In the genomic region with DNA sequence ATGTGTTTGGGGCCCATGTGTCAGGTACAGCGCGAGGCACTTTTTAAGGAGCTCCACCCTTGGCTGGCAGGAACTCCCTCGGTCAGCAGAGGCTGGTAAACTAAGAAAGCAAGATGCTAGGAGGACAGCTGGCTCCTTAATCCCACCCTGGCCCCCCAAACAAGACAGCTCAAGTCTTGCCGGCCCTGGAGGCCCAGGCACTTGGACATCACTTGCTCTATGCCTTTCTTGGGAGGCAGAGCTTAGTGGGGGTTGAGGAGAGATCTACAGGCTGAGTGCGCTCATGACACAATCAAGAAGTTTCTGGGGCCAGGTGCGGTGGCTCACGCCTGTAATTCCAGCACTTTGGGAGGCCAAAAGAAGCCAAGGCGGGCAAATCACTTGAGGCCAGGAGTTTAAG, we compare ENCODE assay signal across 14 cellular contexts.
DNase-seq lines count a peak whose midpoint lies in the region; ATAC-seq and TF ChIP-seq lines count a peak whose summit lies in the region.
"Had no signal": no experiment of that assay in that cellular context is flagged by ENCODE, and none has a peak within 500 bp of the region (broad histone marks: within the 10 kb centered on the region; RNA-seq: fewer than 3 reads in every experiment).

No MANE protein-coding gene starts in this region.

- H3K9ac ChIP-seq in OCI-LY3 (ENCODE audit: low read length) = peak overlapping the region; percentile 53; the same call in 1 of the 2 replicates

- H3K79me2 ChIP-seq in OCI-LY3 (ENCODE audit: low read length) = peaks cover 39% of the 10 kb centered on the region

- peak overlapping the region; percentile 84 to 97 (median 93) for H3K27ac Mint-ChIP-seq in CD8-positive, alpha-beta memory T cell
- H3K27ac Mint-ChIP-seq in effector memory CD8-positive, alpha-beta T cell = peak overlapping the region; percentile 93 to 100

- H3K27ac ChIP-seq in CD8-positive, alpha-beta memory T cell (ENCODE audit: low read depth, low read length) = no peak overlapping the region
- H3K27ac ChIP-seq in OCI-LY3 (ENCODE audit: low read length) = peak overlapping the region; percentile 82
- peak overlapping the region; percentile 96 to 100 (median 99) for H3K27ac ChIP-seq in gastrocnemius medialis
- H3K27ac ChIP-seq: WERI-Rb-1 had no signal

- H3K27me3 ChIP-seq in CD8-positive, alpha-beta memory T cell (ENCODE audit: insufficient read depth, low read length, poor library complexity, severe bottlenecking) = no peaks in the 10 kb centered on the region
- H3K27me3 ChIP-seq in OCI-LY3 (ENCODE audit: low read depth, low read length) (no peaks in the 10 kb centered on the region), gastrocnemius medialis (no peaks in the 10 kb centered on the region)
- H3K27me3 ChIP-seq: MG63 had no signal

- H3K27me3 Mint-ChIP-seq in CD8-positive, alpha-beta memory T cell = peaks cover 0 to 3% of the 10 kb centered on the region in 2 donors
- H3K27me3 Mint-ChIP-seq in effector memory CD8-positive, alpha-beta T cell = no peaks in the 10 kb centered on the region

- peaks cover 10% of the 10 kb centered on the region for H3K36me3 ChIP-seq in CD8-positive, alpha-beta memory T cell (ENCODE audit: insufficient read depth, low read length)
- H3K36me3 ChIP-seq in OCI-LY3 (replicated peaks; ENCODE audit: low read depth, low read length) (peaks cover 4% of the 10 kb centered on the region), gastrocnemius medialis (no peaks in the 10 kb centered on the region)

- no peak overlapping the region for H2AFZ ChIP-seq in OCI-LY3 (ENCODE audit: low read depth, low read length)

- intact Hi-C loops in gastrocnemius medialis (cut with DNase I; ENCODE audit: low total_unique reads) = no loop called here

- no peak for DNase-seq in CD8-positive, alpha-beta memory T cell
- no peak for DNase-seq in effector memory CD8-positive, alpha-beta T cell
- DNase-seq in gastrocnemius medialis (no peak), DMS53 treated with DMSO at 0.1 percent for 48 hours (lab: John Stamatoyannopoulos, UW; ENCODE audit: unreplicated experiment) (no peak), NCI-H1092 treated with DMSO at 0.1 percent for 48 hours (lab: John Stamatoyannopoulos, UW) (no peak)
- DNase-seq: caudate nucleus; H7; MG63; stimulated activated CD4-positive, alpha-beta T cell treated with anti-CD3 and anti-CD28 coated beads, Interleukin-4, amount 100 ng/mL, for 1 hour; stimulated activated naive CD4-positive, alpha-beta T cell; WERI-Rb-1 had no signal

- no peak overlapping the region for H3K4me3 ChIP-seq in CD8-positive, alpha-beta memory T cell (ENCODE audit: low read length)
- H3K4me3 ChIP-seq in OCI-LY3 (ENCODE audit: low read length) (peak overlapping the region; percentile 67; the same call in 1 of the 2 replicates), gastrocnemius medialis (no peak overlapping the region)
- H3K4me3 ChIP-seq: MG63 had no signal

- no peaks in the 10 kb centered on the region for H4K20me1 ChIP-seq in OCI-LY3 (ENCODE audit: insufficient read depth, low read length)

- peaks cover 88 to 100% (median 97%) of the 10 kb centered on the region in 3 donors for H3K4me1 Mint-ChIP-seq in CD8-positive, alpha-beta memory T cell
- peaks cover 74 to 83% of the 10 kb centered on the region in 2 donors for H3K4me1 Mint-ChIP-seq in effector memory CD8-positive, alpha-beta T cell (ENCODE audit: low read depth in 2 of 2)

- H3K4me1 ChIP-seq in CD8-positive, alpha-beta memory T cell (ENCODE audit: insufficient read depth, low read length) = peaks cover 98% of the 10 kb centered on the region
- H3K4me1 ChIP-seq in OCI-LY3 (ENCODE audit: low read length) (peaks cover 62% of the 10 kb centered on the region), gastrocnemius medialis (peaks cover 93 to 96% of the 10 kb centered on the region in 2 donors)

- no peaks in the 10 kb centered on the region for H3K9me3 Mint-ChIP-seq in CD8-positive, alpha-beta memory T cell
- no peaks in the 10 kb centered on the region for H3K9me3 Mint-ChIP-seq in effector memory CD8-positive, alpha-beta T cell

- TF ChIP-seq CTCF in OCI-LY3 (IDR thresholded peaks at IDR 0.05; ENCODE audit: low read depth, low read length) (no peak), gastrocnemius medialis (IDR thresholded peaks at IDR 0.05 in 4 of 5, conservative IDR thresholded peaks at IDR 0.05 in 1 of 5) (no peak)

- peak overlapping the region; percentile 85 for H3K4me2 ChIP-seq in OCI-LY3 (ENCODE audit: low read length)

- no peak for ATAC-seq in effector memory CD8-positive, alpha-beta T cell (replicated peaks)
- no peak for ATAC-seq in gastrocnemius medialis
- no peak for ATAC-seq in GM18517 (IDR thresholded peaks at IDR 0.05; ENCODE audit: unreplicated experiment)
- ATAC-seq: esophagus mucosa had no signal

- peaks cover 0 to 28% (median 5%) of the 10 kb centered on the region in 3 donors for H3K36me3 Mint-ChIP-seq in CD8-positive, alpha-beta memory T cell
- H3K36me3 Mint-ChIP-seq in effector memory CD8-positive, alpha-beta T cell (ENCODE audit: insufficient read depth) = peaks cover 20% of the 10 kb centered on the region

- in situ Hi-C loops in gastrocnemius medialis (cut with MboI; ENCODE audit: low sequenced_read_pairs in 4 of 4) = loop anchor here in 1 of 4 donors (5.0 kb wide), 1 partner anchor 35 kb away; no protein-coding TSS in a partner anchor

- CTCF ChIA-PET in CD8-positive, alpha-beta memory T cell (lab: Charles Lee) = interaction anchor here (0.6 to 28.2 kb wide), 5 partner anchors 9 to 130 kb away, joined by 3 to 435 read pairs (median 6); no protein-coding TSS in a partner anchor

- no peak for TF ChIP-seq POLR2A in gastrocnemius medialis (IDR thresholded peaks at IDR 0.05)

- H3K9me3 ChIP-seq in CD8-positive, alpha-beta memory T cell (ENCODE audit: low read length) = no peaks in the 10 kb centered on the region
- H3K9me3 ChIP-seq in OCI-LY3 (ENCODE audit: insufficient read depth, low read length) = no peaks in the 10 kb centered on the region
- H3K9me3 ChIP-seq in gastrocnemius medialis = no peaks in the 10 kb centered on the region
- H3K9me3 ChIP-seq: MG63 had no signal

- POLR2A ChIA-PET in CD8-positive, alpha-beta memory T cell (lab: Charles Lee) = interaction anchor here (1.0 to 1.8 kb wide), 2 partner anchors 9 to 10 kb away, joined by 3 to 4 read pairs; no protein-coding TSS in a partner anchor

- H3K4me3 Mint-ChIP-seq in CD8-positive, alpha-beta memory T cell = peak overlapping the region in 3 of 7 donors; percentile 37 to 73 (median 70)
- H3K4me3 Mint-ChIP-seq in effector memory CD8-positive, alpha-beta T cell = peak overlapping the region in 1 of 2 donors; percentile 30
